ENCODE assay signal across 19 cellular contexts in genomic region chr1:206587904-206588303, GRCh38. TPM values are rescaled to one million over a fixed set of nuclear protein-coding genes. Genes with fewer than 3 reads are reported as not detected.
DNase-seq lines count a peak whose midpoint lies in the region; ATAC-seq and TF ChIP-seq lines count a peak whose summit lies in the region.
"Had no signal": no experiment of that assay in that cellular context is flagged by ENCODE, and none has a peak within 500 bp of the region (broad histone marks: within the 10 kb centered on the region; RNA-seq: fewer than 3 reads in every experiment).

No MANE protein-coding gene starts in this region.

- H3K27ac Mint-ChIP-seq in nephron, result peak overlapping the region in 2 of 3 experiments; percentile 89 to 96

- no peak overlapping the region for H3K9ac ChIP-seq in mammary epithelial cell (ENCODE audit: insufficient read depth, low read length)

- H3K36me3 Mint-ChIP-seq in nephron (ENCODE audit: low read depth), result peaks cover 45% of the 10 kb centered on the region

- H3K36me3 ChIP-seq in breast epithelium, result no peaks in the 10 kb centered on the region
- H3K36me3 ChIP-seq in mammary epithelial cell (ENCODE audit: insufficient read depth, low read length), result peaks cover 4% of the 10 kb centered on the region
- H3K36me3 ChIP-seq in adrenal gland (replicated peaks in 1 of 2), result peaks cover 0 to 65% of the 10 kb centered on the region in 2 donors
- H3K36me3 ChIP-seq in vagina, result peaks cover 0 to 18% of the 10 kb centered on the region in 2 donors
- H3K36me3 ChIP-seq in HAP-1 (replicated peaks), result peaks cover 32% of the 10 kb centered on the region

- peaks cover 66% of the 10 kb centered on the region for H3K4me1 Mint-ChIP-seq in nephron

- no peak overlapping the region for H3K4me3 Mint-ChIP-seq in nephron

- in situ Hi-C loops in mammary epithelial cell (cut with MboI; ENCODE audit: low sequenced_read_pairs in 2 of 2), result no loop called here
- in situ Hi-C loops in HAP-1 (cut with MboI; ENCODE audit: low sequenced_read_pairs), result loop anchor here (5.0 kb wide), 1 partner anchor 41 kb away; no protein-coding TSS in a partner anchor

- no peaks in the 10 kb centered on the region for H3K9me3 ChIP-seq in breast epithelium
- H3K9me3 ChIP-seq in mammary epithelial cell (replicated peaks; ENCODE audit: insufficient read depth, low read length), result no peaks in the 10 kb centered on the region
- no peaks in the 10 kb centered on the region for H3K9me3 ChIP-seq in adrenal gland (replicated peaks in 1 of 3)
- H3K9me3 ChIP-seq in vagina, result no peaks in the 10 kb centered on the region
- no peaks in the 10 kb centered on the region for H3K9me3 ChIP-seq in HAP-1
- H3K9me3 ChIP-seq: MG63, SJCRH30, upper lobe of left lung had no signal

- dilution Hi-C loops in mammary epithelial cell (cut with HindIII; ENCODE audit: low sequenced_read_pairs), result loop anchor here (5.0 kb wide), 1 partner anchor 96 kb away; no protein-coding TSS in a partner anchor

- DNase-seq in breast epithelium (ENCODE audit: low spot score in 2 of 2) (no peak), mammary epithelial cell (no peak), adrenal gland (no peak), vagina (ENCODE audit: extremely low spot score in 2 of 2) (no peak), NCI-H226 (no peak), HAP-1 (ENCODE audit: low spot score in 2 of 2) (no peak)
- DNase-seq: activated CD4-positive, CD25-positive, alpha-beta regulatory T cell; activated effector memory CD4-positive, alpha-beta T cell treated with Interleukin-2 at 50 U/mL for 16 hours; cerebellar nuclear complex; DND-41; erythroblast; left colon; MG63; NCI-H2107; occipital lobe; SJCRH30 had no signal

- H2AFZ ChIP-seq in mammary epithelial cell (ENCODE audit: low read depth, low read length), result no peak overlapping the region

- intact Hi-C loops in breast epithelium (cut with DNase I; ENCODE audit: low total_unique reads) (loop anchor here (10.0 kb wide), 1 partner anchor 93 kb away; no protein-coding TSS in a partner anchor), mammary epithelial cell (cut with micrococcal nuclease) (no loop called here), adrenal gland (cut with DNase I) (loop anchor here in 1 of 2 donors (5.0 kb wide), 1 partner anchor 96 kb away; no protein-coding TSS in a partner anchor), vagina (cut with DNase I) (no loop called here)

- no peaks in the 10 kb centered on the region for H3K79me2 ChIP-seq in mammary epithelial cell (ENCODE audit: insufficient read depth, low read length)

- peaks cover 0 to 6% of the 10 kb centered on the region in 2 donors for H3K4me1 ChIP-seq in breast epithelium
- peaks cover 48% of the 10 kb centered on the region for H3K4me1 ChIP-seq in mammary epithelial cell (ENCODE audit: insufficient read depth, low read length)
- peaks cover 36 to 50% of the 10 kb centered on the region in 2 donors for H3K4me1 ChIP-seq in adrenal gland (replicated peaks in 1 of 2)
- H3K4me1 ChIP-seq in vagina, result peaks cover 80% of the 10 kb centered on the region
- no peaks in the 10 kb centered on the region for H3K4me1 ChIP-seq in HAP-1

- TF ChIP-seq POLR2A in breast epithelium (IDR thresholded peaks at IDR 0.05), result no peak
- TF ChIP-seq POLR2A in adrenal gland (IDR thresholded peaks at IDR 0.05), result no peak
- TF ChIP-seq POLR2A in vagina (IDR thresholded peaks at IDR 0.05), result no peak

- H3K27ac ChIP-seq in breast epithelium (peak overlapping the region; percentile 26 to 75), mammary epithelial cell (ENCODE audit: insufficient read depth, low read depth, low read length) (no peak overlapping the region), adrenal gland (peak overlapping the region in 3 of 5 donors; percentile 59 to 79 (median 78)), vagina (peak overlapping the region; percentile 77)
- H3K27ac ChIP-seq: SJCRH30 had no signal

- no peaks in the 10 kb centered on the region for H3K27me3 ChIP-seq in breast epithelium
- H3K27me3 ChIP-seq in mammary epithelial cell (ENCODE audit: insufficient read depth, low read length), result no peaks in the 10 kb centered on the region
- no peaks in the 10 kb centered on the region for H3K27me3 ChIP-seq in adrenal gland
- no peaks in the 10 kb centered on the region for H3K27me3 ChIP-seq in vagina
- H3K27me3 ChIP-seq in HAP-1 (ENCODE audit: low read depth), result no peaks in the 10 kb centered on the region
- H3K27me3 ChIP-seq: MG63, SJCRH30, upper lobe of left lung had no signal

- H3K9me3 Mint-ChIP-seq in nephron, result no peaks in the 10 kb centered on the region

- no peaks in the 10 kb centered on the region for H4K20me1 ChIP-seq in mammary epithelial cell (ENCODE audit: insufficient read depth, low read length)

- peaks cover 4% of the 10 kb centered on the region for H3K27me3 Mint-ChIP-seq in nephron (ENCODE audit: low read depth)

- H3K4me2 ChIP-seq in mammary epithelial cell (ENCODE audit: insufficient read depth, low read depth, low read length), result no peak overlapping the region

- no peak overlapping the region for H3K4me3 ChIP-seq in breast epithelium
- no peak overlapping the region for H3K4me3 ChIP-seq in mammary epithelial cell (replicated peaks in 1 of 3; ENCODE audit: insufficient read depth in 1 of 3, low read depth in 2 of 3, low read length in 3 of 3)
- no peak overlapping the region for H3K4me3 ChIP-seq in adrenal gland
- H3K4me3 ChIP-seq in vagina, result no peak overlapping the region
- no peak overlapping the region for H3K4me3 ChIP-seq in HAP-1
- H3K4me3 ChIP-seq: MG63, SJCRH30, upper lobe of left lung had no signal

- no TSS peak for BruUV-seq in mammary epithelial cell (replicated peaks; lab: Mats Ljungman, UMichigan)

- TF ChIP-seq CTCF in breast epithelium (IDR thresholded peaks at IDR 0.05) (no peak), mammary epithelial cell (conservative IDR thresholded peaks at IDR 0.05 in 1 of 2, IDR thresholded peaks at IDR 0.05 in 1 of 2; ENCODE audit: extremely low read depth in 1 of 2, insufficient read depth in 1 of 2, low read depth in 1 of 2, low read length in 2 of 2) (no peak), adrenal gland (IDR thresholded peaks at IDR 0.05) (no peak), nephron (IDR thresholded peaks at IDR 0.05; ENCODE audit: unreplicated experiment in 3 of 3) (no peak), vagina (IDR thresholded peaks at IDR 0.05) (no peak)

- ATAC-seq in HG03571 (IDR thresholded peaks at IDR 0.05; ENCODE audit: unreplicated experiment), result no peak
- ATAC-seq: left colon had no signal

- CTCF ChIA-PET in mammary epithelial cell (lab: Charles Lee; ENCODE audit: low non-redundant PET), result interaction anchor here (0.5 to 1.0 kb wide), 2 partner anchors 102 to 221 kb away, joined by 3 read pairs; no protein-coding TSS in a partner anchor

- WGBS in mammary epithelial cell (ENCODE audit: low coverage, missing lambda C conversion rate), result 80% methylated on average over 8 of the region's 14 CpGs
- WGBS in adrenal gland, 4 donors, result 67 to 85% (median 81%) methylated on average over 5 to 14 of the region's 14 CpGs

RNA-seq across cellular contexts. Expression of gene EIF2D, which starts 24.4 kb away (rescaled TPM):
- total RNA-seq in breast epithelium (10 to 100 TPM; 55.4 to 70.1 (median 68.6) TPM), mammary epithelial cell (10 to 100 TPM; 43.0 to 44.0 TPM), adrenal gland (10 to 100 TPM; 31.6 to 73.1 (median 52.2) TPM), vagina (48.9 TPM)
- polyA plus RNA-seq in mammary epithelial cell (58.9 TPM), adrenal gland (10 to 100 TPM; 39.5 to 95.4 (median 78.6) TPM)
- 35.4 TPM for polyA minus RNA-seq in mammary epithelial cell

RNA-seq across cellular contexts. Expression of gene DYRK3, which starts 47.4 kb away (rescaled TPM):
- total RNA-seq in breast epithelium (10 to 100 TPM in 2 of 3 donors, 1 to 10 TPM in 1; 7.8 to 39.4 (median 14.1) TPM), mammary epithelial cell (10 to 100 TPM; 23.2 to 35.3 TPM), adrenal gland (1 to 10 TPM; 2.9 to 6.3 (median 5.6) TPM), vagina (5.9 TPM)
- polyA plus RNA-seq in mammary epithelial cell (12.3 TPM), adrenal gland (1 to 10 TPM; 2.9 to 6.6 (median 3.4) TPM)
- 22.6 TPM for polyA minus RNA-seq in mammary epithelial cell
